In the genomic region with DNA sequence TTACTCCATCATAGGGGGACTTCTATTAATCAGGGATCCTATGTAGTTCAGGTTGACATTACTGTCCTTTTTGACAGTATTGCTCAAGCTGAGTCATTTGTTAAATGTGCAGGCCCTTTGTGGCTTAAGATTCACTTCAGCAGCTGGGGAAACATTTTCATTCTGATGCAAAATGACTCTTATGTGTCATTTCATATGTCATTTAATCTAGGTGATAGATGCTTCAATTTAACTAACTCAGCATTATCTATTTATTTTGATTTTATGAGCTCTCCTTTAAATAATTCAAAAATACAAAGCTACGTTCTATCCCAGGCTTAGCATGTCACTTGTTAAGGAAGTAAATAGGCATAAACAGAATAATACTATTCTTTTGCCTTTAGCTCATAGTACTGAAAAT, we compare ENCODE assay signal across 17 cellular contexts.
"Had no signal": no experiment of that assay in that cellular context is flagged by ENCODE, and none has a peak within 500 bp of the region (broad histone marks: within the 10 kb centered on the region; RNA-seq: fewer than 3 reads in every experiment).

No MANE protein-coding gene starts in this region.

- H3K27ac ChIP-seq: adrenal gland, gastrocnemius medialis, neutrophil, parathyroid adenoma, sigmoid colon, testis had no signal

- H2AFZ ChIP-seq: parathyroid adenoma had no signal

- H3K4me3 ChIP-seq: adrenal gland, gastrocnemius medialis, lung, sigmoid colon, testis had no signal

- DNase-seq: activated CD4-positive, alpha-beta T cell treated with anti-CD3 and anti-CD28 coated beads, Interleukin-2, amount 10 ng/mL, durations not matched to agents 7 days and 5 days; activated CD8-positive, alpha-beta T cell treated with anti-CD3 and anti-CD28 coated beads, Interleukin-2, amount 10 ng/mL, durations not matched to agents 7 days and 5 days; activated effector memory CD4-positive, alpha-beta T cell treated with Interleukin-2 at 50 U/mL for 16 hours; activated T-cell treated with anti-CD3 and anti-CD28 coated beads, Interleukin-2, amount 50 U/mL, for 24 hours; adrenal gland; cerebellar nuclear complex; effector CD4-positive, alpha-beta T cell; gastrocnemius medialis; head of caudate nucleus; kidney; natural killer cell; sigmoid colon; stimulated activated CD4-positive, alpha-beta T cell treated with anti-CD3 and anti-CD28 coated beads, Interleukin-4, amount 100 ng/mL, for 24 hours; testis had no signal

- H3K36me3 ChIP-seq: adrenal gland, gastrocnemius medialis, neutrophil, sigmoid colon had no signal

- H3K9ac ChIP-seq: parathyroid adenoma had no signal

- H3K79me2 ChIP-seq: parathyroid adenoma had no signal

- H3K27me3 ChIP-seq: adrenal gland, gastrocnemius medialis, neutrophil, sigmoid colon, testis had no signal

- H3K9me3 ChIP-seq: adrenal gland, gastrocnemius medialis, neutrophil, sigmoid colon, testis had no signal
